In genomic region chr1:925532-926421, GRCh38 we compare ENCODE assay signal across 11 cellular contexts. TPM values are rescaled to one million over a fixed set of nuclear protein-coding genes. Genes with fewer than 3 reads are reported as not detected.
A peak's percentile ranks its signal among the peaks of the same experiment; 100 is the strongest.
DNase-seq lines count a peak whose midpoint lies in the region; ATAC-seq, FAIRE-seq and TF ChIP-seq lines count a peak whose summit lies in the region.
"Had no signal": no experiment of that assay in that cellular context is flagged by ENCODE, and none has a peak within 500 bp of the region (broad histone marks: within the 10 kb centered on the region; RNA-seq: fewer than 3 reads in every experiment).

No MANE protein-coding gene starts in this region.

- peaks cover 44 to 85% of the 10 kb centered on the region in 2 experiments for H3K27me3 ChIP-seq in HepG2 (ENCODE audit: control insufficient read depth in 1 of 2, insufficient read depth in 2 of 2, low read length in 2 of 2)

- no peaks in the 10 kb centered on the region for H3K36me3 ChIP-seq in HepG2 (replicated peaks in 1 of 2; ENCODE audit: control insufficient read depth in 1 of 2, insufficient read depth in 2 of 2, low read length in 2 of 2)
- H3K36me3 ChIP-seq: ovary had no signal

- FAIRE-seq in HepG2 (lab: Jason Lieb, UNC), result no peak
- FAIRE-seq: GM18507 had no signal

- peak overlapping the region; percentile 36 for H3K4me3 Mint-ChIP-seq in activated T-helper 17 cell treated with anti-CD3 and anti-CD28 coated beads, Interleukin-2, amount 50 U/mL, for 72 hours
- no peak overlapping the region for H3K4me3 Mint-ChIP-seq in activated T-helper 1 cell treated with anti-CD3 and anti-CD28 coated beads, Interleukin-12 subunit alpha, Interleukin-12 subunit beta, Interleukin-2, Interleukin-4 antibody, amounts not matched to agents 30 ng/mL and 10 ng/mL and 1 ng/mL, durations not matched to agents 14 hours and 24 hours and 36 hours
- H3K4me3 Mint-ChIP-seq in activated T-cell treated with anti-CD3 and anti-CD28 coated beads, Interleukin-2, amount 50 U/mL, for 72 hours, result peak overlapping the region in 1 of 2 donors; percentile 59

- H3K9ac ChIP-seq in HepG2 (ENCODE audit: insufficient read depth, low read depth, low read length), result no peak overlapping the region

- no peak overlapping the region for H3K27ac Mint-ChIP-seq in activated T-helper 17 cell treated with anti-CD3 and anti-CD28 coated beads, Interleukin-2, amount 50 U/mL, for 72 hours
- H3K27ac Mint-ChIP-seq in activated T-helper 1 cell treated with anti-CD3 and anti-CD28 coated beads, Interleukin-12 subunit alpha, Interleukin-12 subunit beta, Interleukin-2, Interleukin-4 antibody, amounts not matched to agents 30 ng/mL and 10 ng/mL and 1 ng/mL, durations not matched to agents 14 hours and 24 hours and 36 hours, result no peak overlapping the region
- H3K27ac Mint-ChIP-seq in activated T-cell treated with anti-CD3 and anti-CD28 coated beads, Interleukin-2, amount 50 U/mL, for 72 hours, result no peak overlapping the region

- H3K4me2 ChIP-seq in HepG2 (ENCODE audit: low read depth, low read length), result peak overlapping the region; percentile 60

- H3K4me1 Mint-ChIP-seq in activated T-helper 17 cell treated with anti-CD3 and anti-CD28 coated beads, Interleukin-2, amount 50 U/mL, for 72 hours, result no peaks in the 10 kb centered on the region
- H3K4me1 Mint-ChIP-seq in activated T-helper 1 cell treated with anti-CD3 and anti-CD28 coated beads, Interleukin-12 subunit alpha, Interleukin-12 subunit beta, Interleukin-2, Interleukin-4 antibody, amounts not matched to agents 30 ng/mL and 10 ng/mL and 1 ng/mL, durations not matched to agents 14 hours and 24 hours and 36 hours (ENCODE audit: low read depth), result peaks cover 6% of the 10 kb centered on the region
- peaks cover 14% of the 10 kb centered on the region for H3K4me1 Mint-ChIP-seq in activated T-cell treated with anti-CD3 and anti-CD28 coated beads, Interleukin-2, amount 50 U/mL, for 72 hours (ENCODE audit: low read depth)

- no peaks in the 10 kb centered on the region for H3K9me3 Mint-ChIP-seq in activated T-helper 17 cell treated with anti-CD3 and anti-CD28 coated beads, Interleukin-2, amount 50 U/mL, for 72 hours
- no peaks in the 10 kb centered on the region for H3K9me3 Mint-ChIP-seq in activated T-helper 1 cell treated with anti-CD3 and anti-CD28 coated beads, Interleukin-12 subunit alpha, Interleukin-12 subunit beta, Interleukin-2, Interleukin-4 antibody, amounts not matched to agents 30 ng/mL and 10 ng/mL and 1 ng/mL, durations not matched to agents 14 hours and 24 hours and 36 hours
- no peaks in the 10 kb centered on the region for H3K9me3 Mint-ChIP-seq in activated T-cell treated with anti-CD3 and anti-CD28 coated beads, Interleukin-2, amount 50 U/mL, for 72 hours

- H3K27ac ChIP-seq in HepG2 (ENCODE audit: extremely low read length, insufficient read depth, low read length), result no peak overlapping the region
- H3K27ac ChIP-seq: ovary had no signal

- H4K20me1 ChIP-seq in HepG2 (ENCODE audit: insufficient read depth, low read length), result peaks cover 3% of the 10 kb centered on the region; the same call in 1 of the 2 replicates

- DNase-seq in ACHN (peak; percentile 43), H4 (ENCODE audit: low spot score) (peak; percentile 56), HepG2 (ENCODE audit: low spot score) (no peak), HPDE6-E6E7 (ENCODE audit: extremely low spot score) (no peak)
- DNase-seq in activated T-helper 1 cell treated with anti-CD3 and anti-CD28 coated beads, Interleukin-12 subunit alpha, Interleukin-12 subunit beta, Interleukin-2, Interleukin-4 antibody, amounts not matched to agents 30 ng/mL and 10 ng/mL and 1 ng/mL, durations not matched to agents 14 hours and 24 hours and 36 hours (ENCODE audit: low spot score), result no peak
- no peak for DNase-seq in activated T-cell treated with anti-CD3 and anti-CD28 coated beads, Interleukin-2, amount 50 U/mL, for 72 hours
- DNase-seq: NCI-H510A, ovary had no signal

- intact Hi-C loops in HepG2 (cut with micrococcal nuclease; ENCODE audit: unreplicated experiment), result no loop called here
- intact Hi-C loops in activated T-helper 1 cell treated with anti-CD3 and anti-CD28 coated beads, Interleukin-12 subunit alpha, Interleukin-12 subunit beta, Interleukin-2, Interleukin-4 antibody, amounts not matched to agents 30 ng/mL and 10 ng/mL and 1 ng/mL, durations not matched to agents 14 hours and 24 hours and 36 hours (cut with micrococcal nuclease), result loop anchor here (10.0 kb wide), 1 partner anchor 169 kb away; no protein-coding TSS in a partner anchor

- H3K79me2 ChIP-seq in HepG2 (ENCODE audit: insufficient read depth, low read length), result no peaks in the 10 kb centered on the region

- H3K4me1 ChIP-seq in HepG2 (ENCODE audit: insufficient read depth, low read length), result peaks cover 17% of the 10 kb centered on the region

- peaks cover 19% of the 10 kb centered on the region for H3K27me3 Mint-ChIP-seq in activated T-helper 17 cell treated with anti-CD3 and anti-CD28 coated beads, Interleukin-2, amount 50 U/mL, for 72 hours
- peaks cover 45% of the 10 kb centered on the region for H3K27me3 Mint-ChIP-seq in activated T-helper 1 cell treated with anti-CD3 and anti-CD28 coated beads, Interleukin-12 subunit alpha, Interleukin-12 subunit beta, Interleukin-2, Interleukin-4 antibody, amounts not matched to agents 30 ng/mL and 10 ng/mL and 1 ng/mL, durations not matched to agents 14 hours and 24 hours and 36 hours (ENCODE audit: insufficient read depth)
- H3K27me3 Mint-ChIP-seq in activated T-cell treated with anti-CD3 and anti-CD28 coated beads, Interleukin-2, amount 50 U/mL, for 72 hours (ENCODE audit: low read depth), result peaks cover 40% of the 10 kb centered on the region

- ATAC-seq in activated T-helper 17 cell treated with anti-CD3 and anti-CD28 coated beads, Interleukin-2, amount 50 U/mL, for 72 hours (replicated peaks), result no peak
- ATAC-seq in HepG2, result no peak
- no peak for ATAC-seq in HG03280 (IDR thresholded peaks at IDR 0.05; ENCODE audit: unreplicated experiment)
- ATAC-seq in activated T-cell treated with anti-CD3 and anti-CD28 coated beads, Interleukin-2, amount 50 U/mL, for 72 hours (replicated peaks in 1 of 2), result no peak

- no TSS peak for BruUV-seq in HepG2 (replicated peaks; lab: Mats Ljungman, UMichigan)

- POLR2A ChIA-PET in HepG2 (lab: Yijun Ruan, JAX), result no interaction called here

- in situ Hi-C loops in ACHN (cut with HindIII; ENCODE audit: low pct_ligation_motif_present, low pct_unique_long_range_greater_than_20kb, low sequenced_read_pairs), result no loop called here
- in situ Hi-C loops in HepG2 (cut with HindIII; ENCODE audit: extremely low pct_ligation_motif_present, low pct_unique_long_range_greater_than_20kb), result no loop called here

- H3K4me3 ChIP-seq in HepG2 (replicated peaks in 1 of 3; ENCODE audit: insufficient read depth in 1 of 3, low read depth in 2 of 3, low read length in 3 of 3), result peak overlapping the region in 2 of 3 experiments; percentile 16 to 62; a peak in 2 of 6 replicates

- H3K9me3 ChIP-seq in HepG2 (ENCODE audit: low read length), result no peaks in the 10 kb centered on the region
- H3K9me3 ChIP-seq: ovary had no signal

- H2AFZ ChIP-seq in HepG2 (ENCODE audit: low read length), result no peak overlapping the region

- no peak for TF ChIP-seq POLR2A in HepG2 (IDR thresholded peaks at IDR 0.05; ENCODE audit: insufficient read depth in 1 of 2, low read depth in 2 of 2, low read length in 2 of 2)

- WGBS in HepG2 (ENCODE audit: low lambda C conversion rate), result 0% methylated on average over 4 of the region's 70 CpGs

- TF ChIP-seq EP300 in HepG2 (IDR thresholded peaks at IDR 0.05; ENCODE audit: low read depth in 2 of 2, low read length in 2 of 2) (no peak), HepG2 (CRISPR knock-in tag; IDR thresholded peaks at IDR 0.05; ENCODE audit: borderline replicate concordance) (no peak)

- TF ChIP-seq CTCF in HepG2 (CRISPR knock-in tag; IDR thresholded peaks at IDR 0.05), result no peak

- H3K36me3 Mint-ChIP-seq in activated T-helper 17 cell treated with anti-CD3 and anti-CD28 coated beads, Interleukin-2, amount 50 U/mL, for 72 hours (ENCODE audit: low read depth), result no peaks in the 10 kb centered on the region
- H3K36me3 Mint-ChIP-seq in activated T-helper 1 cell treated with anti-CD3 and anti-CD28 coated beads, Interleukin-12 subunit alpha, Interleukin-12 subunit beta, Interleukin-2, Interleukin-4 antibody, amounts not matched to agents 30 ng/mL and 10 ng/mL and 1 ng/mL, durations not matched to agents 14 hours and 24 hours and 36 hours (ENCODE audit: low read depth), result no peaks in the 10 kb centered on the region
- no peaks in the 10 kb centered on the region for H3K36me3 Mint-ChIP-seq in activated T-cell treated with anti-CD3 and anti-CD28 coated beads, Interleukin-2, amount 50 U/mL, for 72 hours (ENCODE audit: insufficient read depth in 2 of 2)

- CTCF ChIA-PET in HepG2 (lab: Yijun Ruan, JAX; ENCODE audit: low intra/inter-chr PET ratio, low total read pairs), result no interaction called here

- TF ChIP-seq RAD21 in HepG2 (CRISPR knock-in tag; IDR thresholded peaks at IDR 0.05), result no peak

RNA-seq across cellular contexts. Expression of gene SAMD11, which starts 2.1 kb away (rescaled TPM):
- total RNA-seq in H4 (2014; rRNA removed; shearing (Covaris generic)), result 39.7 and 116 TPM in 2 replicates
- total RNA-seq in activated T-helper 17 cell treated with anti-CD3 and anti-CD28 coated beads, Interleukin-2, amount 50 U/mL, for 72 hours, result not detected
- total RNA-seq in HepG2 (2016; rRNA removed; fragmentation: Illumina TruSeq; extraction: Trizol), result 0.11 TPM in 1 of 2 replicates, not detected in the other
- not detected in 2 replicates for total RNA-seq in HepG2 (2016; cell fraction: cytosol; rRNA removed; fragmentation: Illumina TruSeq; extraction: Trizol; ENCODE audit: low read depth)
- 0.13 TPM in 1 of 2 replicates, not detected in the other for total RNA-seq in HepG2 (2016; cell fraction: insoluble cytoplasmic fraction; rRNA removed; fragmentation: Illumina TruSeq; extraction: Trizol)
- not detected in 2 replicates for total RNA-seq in HepG2 (2016; cell fraction: membrane; rRNA removed; fragmentation: Illumina TruSeq; extraction: Trizol)
- total RNA-seq in HepG2 (2016; cell fraction: nucleus; rRNA removed; fragmentation: Illumina TruSeq; extraction: Trizol), result not detected in 2 replicates
- 0.09 TPM in 1 of 2 replicates, not detected in the other for polyA plus RNA-seq in HepG2 (2011; rRNA removed)
- 0.09 and 0.24 TPM in 2 replicates for polyA plus RNA-seq in HepG2 (2011; cell fraction: cytosol; rRNA removed)
- 0.10 and 0.37 TPM in 2 replicates for polyA plus RNA-seq in HepG2 (2011; cell fraction: nucleus; rRNA removed)
- polyA plus RNA-seq in HepG2 (2012), result not detected in 2 replicates
- not detected in 2 replicates for polyA plus RNA-seq in HepG2 (2016; cell fraction: cytosol; fragmentation: Illumina TruSeq; extraction: Trizol; ENCODE audit: low read depth)
- not detected in 2 replicates for polyA plus RNA-seq in HepG2 (2016; cell fraction: insoluble cytoplasmic fraction; fragmentation: Illumina TruSeq; extraction: Trizol; ENCODE audit: low read depth)
- polyA plus RNA-seq in HepG2 (2016; cell fraction: membrane; fragmentation: Illumina TruSeq; extraction: Trizol; ENCODE audit: low read depth), result not detected in 2 replicates
- polyA plus RNA-seq in HepG2 (2016; cell fraction: nucleus; fragmentation: Illumina TruSeq; extraction: Trizol; ENCODE audit: insufficient read depth, low read depth), result not detected in 2 replicates
- 19.7 TPM in 1 of 2 replicates, not detected in the other for polyA minus RNA-seq in HepG2 (2011; rRNA and poly(A)+ RNA removed; ENCODE audit: low replicate concordance)
- polyA minus RNA-seq in HepG2 (2011; cell fraction: cytosol; rRNA and poly(A)+ RNA removed), result 0.99 and 1.4 TPM in 2 replicates
- polyA minus RNA-seq in HepG2 (2011; cell fraction: nucleus; rRNA and poly(A)+ RNA removed), result 1.2 TPM in 1 of 2 replicates, not detected in the other
- total RNA-seq in activated T-helper 1 cell treated with anti-CD3 and anti-CD28 coated beads, Interleukin-12 subunit alpha, Interleukin-12 subunit beta, Interleukin-2, Interleukin-4 antibody, amounts not matched to agents 30 ng/mL and 10 ng/mL and 1 ng/mL, durations not matched to agents 14 hours and 24 hours and 36 hours, result not detected in 2 replicates
- under 1 TPM; 0.12 to 0.17 TPM for total RNA-seq in activated T-cell treated with anti-CD3 and anti-CD28 coated beads, Interleukin-2, amount 50 U/mL, for 72 hours

RNA-seq across cellular contexts. Expression of gene NOC2L, which starts 33.3 kb away (rescaled TPM):
- total RNA-seq in H4 (2014; rRNA removed; shearing (Covaris generic)), result 78.4 and 90.7 TPM in 2 replicates
- 100 to 1,000 TPM in 1 of 2 donors, 10 to 100 TPM in 1; 57.6 to 141 TPM for total RNA-seq in activated T-helper 17 cell treated with anti-CD3 and anti-CD28 coated beads, Interleukin-2, amount 50 U/mL, for 72 hours
- 91.6 and 103 TPM in 2 replicates for total RNA-seq in HepG2 (2016; rRNA removed; fragmentation: Illumina TruSeq; extraction: Trizol)
- 14.1 and 16.1 TPM in 2 replicates for total RNA-seq in HepG2 (2016; cell fraction: cytosol; rRNA removed; fragmentation: Illumina TruSeq; extraction: Trizol; ENCODE audit: low read depth)
- 81.2 and 109 TPM in 2 replicates for total RNA-seq in HepG2 (2016; cell fraction: insoluble cytoplasmic fraction; rRNA removed; fragmentation: Illumina TruSeq; extraction: Trizol)
- total RNA-seq in HepG2 (2016; cell fraction: membrane; rRNA removed; fragmentation: Illumina TruSeq; extraction: Trizol), result 22.9 and 27.1 TPM in 2 replicates
- 53.2 and 63.8 TPM in 2 replicates for total RNA-seq in HepG2 (2016; cell fraction: nucleus; rRNA removed; fragmentation: Illumina TruSeq; extraction: Trizol)
- 32.0 and 40.5 TPM in 2 replicates for polyA plus RNA-seq in HepG2 (2011; rRNA removed)
- polyA plus RNA-seq in HepG2 (2011; cell fraction: cytosol; rRNA removed), result 33.6 and 44.6 TPM in 2 replicates
- polyA plus RNA-seq in HepG2 (2011; cell fraction: nucleus; rRNA removed), result 85.2 and 96.0 TPM in 2 replicates
- 41.8 and 44.3 TPM in 2 replicates for polyA plus RNA-seq in HepG2 (2012)
- 5.1 and 6.4 TPM in 2 replicates for polyA plus RNA-seq in HepG2 (2016; cell fraction: cytosol; fragmentation: Illumina TruSeq; extraction: Trizol; ENCODE audit: low read depth)
- 69.1 and 81.1 TPM in 2 replicates for polyA plus RNA-seq in HepG2 (2016; cell fraction: insoluble cytoplasmic fraction; fragmentation: Illumina TruSeq; extraction: Trizol; ENCODE audit: low read depth)
- 9.8 and 11.1 TPM in 2 replicates for polyA plus RNA-seq in HepG2 (2016; cell fraction: membrane; fragmentation: Illumina TruSeq; extraction: Trizol; ENCODE audit: low read depth)
- polyA plus RNA-seq in HepG2 (2016; cell fraction: nucleus; fragmentation: Illumina TruSeq; extraction: Trizol; ENCODE audit: insufficient read depth, low read depth), result 108 and 110 TPM in 2 replicates
- 118 and 166 TPM in 2 replicates for polyA minus RNA-seq in HepG2 (2011; rRNA and poly(A)+ RNA removed; ENCODE audit: low replicate concordance)
- 43.1 and 44.0 TPM in 2 replicates for polyA minus RNA-seq in HepG2 (2011; cell fraction: cytosol; rRNA and poly(A)+ RNA removed)
- polyA minus RNA-seq in HepG2 (2011; cell fraction: nucleus; rRNA and poly(A)+ RNA removed), result 18.8 and 20.1 TPM in 2 replicates
- 180 TPM in 2 replicates for total RNA-seq in activated T-helper 1 cell treated with anti-CD3 and anti-CD28 coated beads, Interleukin-12 subunit alpha, Interleukin-12 subunit beta, Interleukin-2, Interleukin-4 antibody, amounts not matched to agents 30 ng/mL and 10 ng/mL and 1 ng/mL, durations not matched to agents 14 hours and 24 hours and 36 hours
- 10 to 100 TPM; 72.7 to 90.0 TPM for total RNA-seq in activated T-cell treated with anti-CD3 and anti-CD28 coated beads, Interleukin-2, amount 50 U/mL, for 72 hours

RNA-seq across cellular contexts. Expression of gene KLHL17, which starts 34.6 kb away (rescaled TPM):
- 1.9 and 5.7 TPM in 2 replicates for total RNA-seq in H4 (2014; rRNA removed; shearing (Covaris generic))
- 10 to 100 TPM; 17.4 to 17.8 TPM for total RNA-seq in activated T-helper 17 cell treated with anti-CD3 and anti-CD28 coated beads, Interleukin-2, amount 50 U/mL, for 72 hours
- 2.8 and 9.3 TPM in 2 replicates for total RNA-seq in HepG2 (2016; rRNA removed; fragmentation: Illumina TruSeq; extraction: Trizol)
- 4.5 and 5.0 TPM in 2 replicates for total RNA-seq in HepG2 (2016; cell fraction: cytosol; rRNA removed; fragmentation: Illumina TruSeq; extraction: Trizol; ENCODE audit: low read depth)
- total RNA-seq in HepG2 (2016; cell fraction: insoluble cytoplasmic fraction; rRNA removed; fragmentation: Illumina TruSeq; extraction: Trizol), result 2.4 and 10.3 TPM in 2 replicates
- 2.6 and 2.8 TPM in 2 replicates for total RNA-seq in HepG2 (2016; cell fraction: membrane; rRNA removed; fragmentation: Illumina TruSeq; extraction: Trizol)
- total RNA-seq in HepG2 (2016; cell fraction: nucleus; rRNA removed; fragmentation: Illumina TruSeq; extraction: Trizol), result 14.8 and 15.9 TPM in 2 replicates
- 24.7 and 31.4 TPM in 2 replicates for polyA plus RNA-seq in HepG2 (2011; rRNA removed)
- polyA plus RNA-seq in HepG2 (2011; cell fraction: cytosol; rRNA removed), result 6.8 and 12.3 TPM in 2 replicates
- polyA plus RNA-seq in HepG2 (2011; cell fraction: nucleus; rRNA removed), result 590 and 778 TPM in 2 replicates
- 11.7 and 19.1 TPM in 2 replicates for polyA plus RNA-seq in HepG2 (2012)
- polyA plus RNA-seq in HepG2 (2016; cell fraction: cytosol; fragmentation: Illumina TruSeq; extraction: Trizol; ENCODE audit: low read depth), result 1.1 and 1.3 TPM in 2 replicates
- 3.4 and 3.7 TPM in 2 replicates for polyA plus RNA-seq in HepG2 (2016; cell fraction: insoluble cytoplasmic fraction; fragmentation: Illumina TruSeq; extraction: Trizol; ENCODE audit: low read depth)
- polyA plus RNA-seq in HepG2 (2016; cell fraction: membrane; fragmentation: Illumina TruSeq; extraction: Trizol; ENCODE audit: low read depth), result 1.9 and 2.4 TPM in 2 replicates
- polyA plus RNA-seq in HepG2 (2016; cell fraction: nucleus; fragmentation: Illumina TruSeq; extraction: Trizol; ENCODE audit: insufficient read depth, low read depth), result 71.9 and 74.8 TPM in 2 replicates
- polyA minus RNA-seq in HepG2 (2011; rRNA and poly(A)+ RNA removed; ENCODE audit: low replicate concordance), result 4.3 and 19.5 TPM in 2 replicates
- polyA minus RNA-seq in HepG2 (2011; cell fraction: cytosol; rRNA and poly(A)+ RNA removed), result 4.6 and 4.9 TPM in 2 replicates
- polyA minus RNA-seq in HepG2 (2011; cell fraction: nucleus; rRNA and poly(A)+ RNA removed), result 24.9 and 31.0 TPM in 2 replicates
- 47.3 and 49.7 TPM in 2 replicates for total RNA-seq in activated T-helper 1 cell treated with anti-CD3 and anti-CD28 coated beads, Interleukin-12 subunit alpha, Interleukin-12 subunit beta, Interleukin-2, Interleukin-4 antibody, amounts not matched to agents 30 ng/mL and 10 ng/mL and 1 ng/mL, durations not matched to agents 14 hours and 24 hours and 36 hours
- total RNA-seq in activated T-cell treated with anti-CD3 and anti-CD28 coated beads, Interleukin-2, amount 50 U/mL, for 72 hours, result 10 to 100 TPM; 12.7 to 22.8 TPM

RNA-seq across cellular contexts. Expression of gene PLEKHN1, which starts 40.5 kb away (rescaled TPM):
- total RNA-seq in H4 (2014; rRNA removed; shearing (Covaris generic)), result 0.08 and 1.2 TPM in 2 replicates
- total RNA-seq in activated T-helper 17 cell treated with anti-CD3 and anti-CD28 coated beads, Interleukin-2, amount 50 U/mL, for 72 hours, result 1 to 10 TPM; 2.8 to 6.3 TPM
- total RNA-seq in HepG2 (2016; rRNA removed; fragmentation: Illumina TruSeq; extraction: Trizol), result 0.21 and 0.42 TPM in 2 replicates
- not detected in 2 replicates for total RNA-seq in HepG2 (2016; cell fraction: cytosol; rRNA removed; fragmentation: Illumina TruSeq; extraction: Trizol; ENCODE audit: low read depth)
- 0.31 and 0.48 TPM in 2 replicates for total RNA-seq in HepG2 (2016; cell fraction: insoluble cytoplasmic fraction; rRNA removed; fragmentation: Illumina TruSeq; extraction: Trizol)
- 0.15 and 0.17 TPM in 2 replicates for total RNA-seq in HepG2 (2016; cell fraction: membrane; rRNA removed; fragmentation: Illumina TruSeq; extraction: Trizol)
- total RNA-seq in HepG2 (2016; cell fraction: nucleus; rRNA removed; fragmentation: Illumina TruSeq; extraction: Trizol), result 0.59 and 0.63 TPM in 2 replicates
- 0.58 and 0.59 TPM in 2 replicates for polyA plus RNA-seq in HepG2 (2011; rRNA removed)
- 0.13 and 0.23 TPM in 2 replicates for polyA plus RNA-seq in HepG2 (2011; cell fraction: cytosol; rRNA removed)
- 13.2 and 15.5 TPM in 2 replicates for polyA plus RNA-seq in HepG2 (2011; cell fraction: nucleus; rRNA removed)
- polyA plus RNA-seq in HepG2 (2012), result 0.51 and 0.55 TPM in 2 replicates
- 0.05 and 0.09 TPM in 2 replicates for polyA plus RNA-seq in HepG2 (2016; cell fraction: cytosol; fragmentation: Illumina TruSeq; extraction: Trizol; ENCODE audit: low read depth)
- 0.29 and 0.48 TPM in 2 replicates for polyA plus RNA-seq in HepG2 (2016; cell fraction: insoluble cytoplasmic fraction; fragmentation: Illumina TruSeq; extraction: Trizol; ENCODE audit: low read depth)
- polyA plus RNA-seq in HepG2 (2016; cell fraction: membrane; fragmentation: Illumina TruSeq; extraction: Trizol; ENCODE audit: low read depth), result 0.13 and 0.29 TPM in 2 replicates
- polyA plus RNA-seq in HepG2 (2016; cell fraction: nucleus; fragmentation: Illumina TruSeq; extraction: Trizol; ENCODE audit: insufficient read depth, low read depth), result 2.6 and 2.7 TPM in 2 replicates
- polyA minus RNA-seq in HepG2 (2011; rRNA and poly(A)+ RNA removed; ENCODE audit: low replicate concordance), result 0.26 and 0.54 TPM in 2 replicates
- polyA minus RNA-seq in HepG2 (2011; cell fraction: cytosol; rRNA and poly(A)+ RNA removed), result 0.53 TPM in 1 of 2 replicates, not detected in the other
- polyA minus RNA-seq in HepG2 (2011; cell fraction: nucleus; rRNA and poly(A)+ RNA removed), result 1.8 and 1.9 TPM in 2 replicates
- 1.7 and 1.8 TPM in 2 replicates for total RNA-seq in activated T-helper 1 cell treated with anti-CD3 and anti-CD28 coated beads, Interleukin-12 subunit alpha, Interleukin-12 subunit beta, Interleukin-2, Interleukin-4 antibody, amounts not matched to agents 30 ng/mL and 10 ng/mL and 1 ng/mL, durations not matched to agents 14 hours and 24 hours and 36 hours
- total RNA-seq in activated T-cell treated with anti-CD3 and anti-CD28 coated beads, Interleukin-2, amount 50 U/mL, for 72 hours, result 1 to 10 TPM; 1.9 to 2.3 TPM

RNA-seq across cellular contexts. Expression of gene PERM1, which starts 56.1 kb away (rescaled TPM):
- total RNA-seq in H4 (2014; rRNA removed; shearing (Covaris generic)), result 0.19 TPM in 1 of 2 replicates, not detected in the other
- not detected for total RNA-seq in activated T-helper 17 cell treated with anti-CD3 and anti-CD28 coated beads, Interleukin-2, amount 50 U/mL, for 72 hours
- 0.04 TPM in 1 of 2 replicates, not detected in the other for total RNA-seq in HepG2 (2016; rRNA removed; fragmentation: Illumina TruSeq; extraction: Trizol)
- not detected in 2 replicates for total RNA-seq in HepG2 (2016; cell fraction: cytosol; rRNA removed; fragmentation: Illumina TruSeq; extraction: Trizol; ENCODE audit: low read depth)
- total RNA-seq in HepG2 (2016; cell fraction: insoluble cytoplasmic fraction; rRNA removed; fragmentation: Illumina TruSeq; extraction: Trizol), result not detected in 2 replicates
- total RNA-seq in HepG2 (2016; cell fraction: membrane; rRNA removed; fragmentation: Illumina TruSeq; extraction: Trizol), result not detected in 2 replicates
- not detected in 2 replicates for total RNA-seq in HepG2 (2016; cell fraction: nucleus; rRNA removed; fragmentation: Illumina TruSeq; extraction: Trizol)
- 0.29 and 0.38 TPM in 2 replicates for polyA plus RNA-seq in HepG2 (2011; rRNA removed)
- polyA plus RNA-seq in HepG2 (2011; cell fraction: cytosol; rRNA removed), result 0.17 and 0.32 TPM in 2 replicates
- 2.3 and 2.6 TPM in 2 replicates for polyA plus RNA-seq in HepG2 (2011; cell fraction: nucleus; rRNA removed)
- 0.44 TPM in 2 replicates for polyA plus RNA-seq in HepG2 (2012)
- polyA plus RNA-seq in HepG2 (2016; cell fraction: cytosol; fragmentation: Illumina TruSeq; extraction: Trizol; ENCODE audit: low read depth), result not detected in 2 replicates
- polyA plus RNA-seq in HepG2 (2016; cell fraction: insoluble cytoplasmic fraction; fragmentation: Illumina TruSeq; extraction: Trizol; ENCODE audit: low read depth), result not detected in 2 replicates
- not detected in 2 replicates for polyA plus RNA-seq in HepG2 (2016; cell fraction: membrane; fragmentation: Illumina TruSeq; extraction: Trizol; ENCODE audit: low read depth)
- polyA plus RNA-seq in HepG2 (2016; cell fraction: nucleus; fragmentation: Illumina TruSeq; extraction: Trizol; ENCODE audit: insufficient read depth, low read depth), result not detected in 2 replicates
- polyA minus RNA-seq in HepG2 (2011; rRNA and poly(A)+ RNA removed; ENCODE audit: low replicate concordance), result 0.09 and 2.7 TPM in 2 replicates
- polyA minus RNA-seq in HepG2 (2011; cell fraction: cytosol; rRNA and poly(A)+ RNA removed), result 0.44 and 0.59 TPM in 2 replicates
- 0.99 and 1.2 TPM in 2 replicates for polyA minus RNA-seq in HepG2 (2011; cell fraction: nucleus; rRNA and poly(A)+ RNA removed)
- total RNA-seq in activated T-helper 1 cell treated with anti-CD3 and anti-CD28 coated beads, Interleukin-12 subunit alpha, Interleukin-12 subunit beta, Interleukin-2, Interleukin-4 antibody, amounts not matched to agents 30 ng/mL and 10 ng/mL and 1 ng/mL, durations not matched to agents 14 hours and 24 hours and 36 hours, result not detected in 2 replicates
- total RNA-seq in activated T-cell treated with anti-CD3 and anti-CD28 coated beads, Interleukin-2, amount 50 U/mL, for 72 hours, result not detected

Comparison
In these comparisons a context has a peak if more than half of its experiments do, and no peak if none do; other contexts are left out.
1. DNase-seq: peak in ACHN (single experiment) and H4 (single experiment); none in HepG2 (single experiment), activated T-helper 1 cell treated with anti-CD3 and anti-CD28 coated beads, Interleukin-12 subunit alpha, Interleukin-12 subunit beta, Interleukin-2, Interleukin-4 antibody, amounts not matched to agents 30 ng/mL and 10 ng/mL and 1 ng/mL, durations not matched to agents 14 hours and 24 hours and 36 hours (single experiment), HPDE6-E6E7 (single experiment) and activated T-cell treated with anti-CD3 and anti-CD28 coated beads, Interleukin-2, amount 50 U/mL, for 72 hours (0 of 2).
2. RNA of gene SAMD11, which starts 2.1 kb away (total RNA-seq): 39.7 to 116 TPM in H4; 0.12 to 0.17 TPM in activated T-cell treated with anti-CD3 and anti-CD28 coated beads, Interleukin-2, amount 50 U/mL, for 72 hours, 0.11 to 0.13 TPM in HepG2, not detected in activated T-helper 1 cell treated with anti-CD3 and anti-CD28 coated beads, Interleukin-12 subunit alpha, Interleukin-12 subunit beta, Interleukin-2, Interleukin-4 antibody, amounts not matched to agents 30 ng/mL and 10 ng/mL and 1 ng/mL, durations not matched to agents 14 hours and 24 hours and 36 hours and not detected in activated T-helper 17 cell treated with anti-CD3 and anti-CD28 coated beads, Interleukin-2, amount 50 U/mL, for 72 hours; every median in the first group is over 10 times any median in the second.